Comparison of ENCODE assay signal across 17 cellular contexts in the genomic region with DNA sequence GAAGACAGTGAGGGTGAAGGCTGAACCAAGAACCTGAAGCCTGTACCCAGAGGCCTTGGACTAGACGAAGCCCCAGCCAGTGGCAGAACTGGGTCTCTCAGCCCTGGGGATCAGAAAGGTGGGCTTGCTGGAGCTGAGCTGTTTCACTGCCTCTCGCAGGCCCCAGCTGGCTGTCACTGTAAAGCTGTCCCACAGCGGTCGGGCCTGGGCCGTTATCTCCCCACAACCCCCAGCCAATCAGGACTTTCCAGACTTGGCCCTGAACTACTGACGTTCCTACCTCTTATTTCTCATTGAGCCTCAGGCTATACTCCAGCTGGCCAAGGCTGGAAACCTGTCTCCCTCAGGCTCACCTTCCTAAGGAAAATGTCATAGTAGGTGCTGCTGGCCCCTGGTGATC. TPM values are rescaled to one million over a fixed set of nuclear protein-coding genes. Genes with fewer than 3 reads are reported as not detected.
DNase-seq lines count a peak whose midpoint lies in the region; ATAC-seq and TF ChIP-seq lines count a peak whose summit lies in the region.
"Had no signal": no experiment of that assay in that cellular context is flagged by ENCODE, and none has a peak within 500 bp of the region (broad histone marks: within the 10 kb centered on the region; RNA-seq: fewer than 3 reads in every experiment).

No MANE protein-coding gene starts in this region.

- H3K27me3 ChIP-seq in BLaER1 treated with 17β-estradiol and CSF1 and Interleukin-3, amounts not matched to agents 10 nM and 100 nM: no peaks in the 10 kb centered on the region
- H3K27me3 ChIP-seq in HL-60 (ENCODE audit: insufficient read depth, poor library complexity, severe bottlenecking): no peaks in the 10 kb centered on the region
- H3K27me3 ChIP-seq in naive thymus-derived CD4-positive, alpha-beta T cell (ENCODE audit: control insufficient read depth in 2 of 2, insufficient read depth in 2 of 2, low read length in 2 of 2): no peaks in the 10 kb centered on the region
- H3K27me3 ChIP-seq: ovary, vagina had no signal

- H3K36me3 ChIP-seq in BLaER1 treated with 17β-estradiol and CSF1 and Interleukin-3, amounts not matched to agents 10 nM and 100 nM: peaks cover 57 to 77% (median 69%) of the 10 kb centered on the region in 11 experiments
- H3K36me3 ChIP-seq in naive thymus-derived CD4-positive, alpha-beta T cell (ENCODE audit: control insufficient read depth in 2 of 3, insufficient read depth in 3 of 3, low read length in 3 of 3): peaks cover 13 to 59% (median 14%) of the 10 kb centered on the region in 3 experiments
- H3K36me3 ChIP-seq: ovary had no signal

- POLR2A ChIA-PET in activated CD8-positive, alpha-beta T cell treated with anti-CD3 and anti-CD28 coated beads for 36 hours (lab: Charles Lee): interaction anchor here (0.7 to 7.9 kb wide), 4 partner anchors 11 to 80 kb away, joined by 3 to 28 read pairs (median 10); a partner anchor contains a TSS
- POLR2A ChIA-PET in naive thymus-derived CD4-positive, alpha-beta T cell (lab: Charles Lee): interaction anchor here (0.8 to 25.4 kb wide), 10 partner anchors 12 to 154 kb away, joined by 3 to 1530 read pairs (median 3); a partner anchor contains a TSS

- peaks cover 45% of the 10 kb centered on the region for H3K4me1 Mint-ChIP-seq in activated CD8-positive, alpha-beta T cell treated with anti-CD3 and anti-CD28 coated beads for 36 hours (ENCODE audit: low read depth)
- peaks cover 28 to 59% (median 44%) of the 10 kb centered on the region in 7 donors for H3K4me1 Mint-ChIP-seq in naive thymus-derived CD4-positive, alpha-beta T cell

- peak overlapping the region in 4 of 10 experiments; percentile 9 to 50 (median 17); a peak in 4 of 20 replicates for H3K4me3 ChIP-seq in BLaER1 treated with 17β-estradiol and CSF1 and Interleukin-3, amounts not matched to agents 10 nM and 100 nM
- H3K4me3 ChIP-seq in HL-60 (replicated peaks; ENCODE audit: insufficient read depth, low read length): no peak overlapping the region
- H3K4me3 ChIP-seq in naive thymus-derived CD4-positive, alpha-beta T cell (ENCODE audit: low read length): no peak overlapping the region
- H3K4me3 ChIP-seq: ovary, vagina had no signal

- intact Hi-C loops in activated CD8-positive, alpha-beta T cell treated with anti-CD3 and anti-CD28 coated beads for 36 hours (cut with micrococcal nuclease): no loop called here
- intact Hi-C loops in naive thymus-derived CD4-positive, alpha-beta T cell (cut with micrococcal nuclease): no loop called here

- no peaks in the 10 kb centered on the region for H3K9me3 Mint-ChIP-seq in activated CD8-positive, alpha-beta T cell treated with anti-CD3 and anti-CD28 coated beads for 36 hours
- H3K9me3 Mint-ChIP-seq in naive thymus-derived CD4-positive, alpha-beta T cell: no peaks in the 10 kb centered on the region

- no peak for DNase-seq in HL-60 (ENCODE audit: low read depth in 1 of 2, low spot score in 1 of 2)
- DNase-seq in activated CD8-positive, alpha-beta T cell treated with anti-CD3 and anti-CD28 coated beads for 36 hours: no peak
- DNase-seq in naive thymus-derived CD4-positive, alpha-beta T cell: no peak
- no peak for DNase-seq in DMS53 treated with DMSO at 0.1 percent for 48 hours (lab: John Stamatoyannopoulos, UW; ENCODE audit: unreplicated experiment)
- no peak for DNase-seq in SHP77 treated with DMSO at 0.1 percent for 48 hours (lab: John Stamatoyannopoulos, UW)
- DNase-seq: islet precursor cell; Karpas-422; NCI-H1436; NCI-H446; ovary; small intestine; stimulated activated naive CD4-positive, alpha-beta T cell treated with Interleukin-2 at 50 U/mL for 16 hours had no signal

- H3K9ac ChIP-seq in BLaER1 treated with 17β-estradiol and CSF1 and Interleukin-3, amounts not matched to agents 10 nM and 100 nM: peak overlapping the region; percentile 25 to 98 (median 56); a peak in 18 of 22 replicates

- peak overlapping the region; percentile 66 for H3K27ac Mint-ChIP-seq in activated CD8-positive, alpha-beta T cell treated with anti-CD3 and anti-CD28 coated beads for 36 hours
- H3K27ac Mint-ChIP-seq in naive thymus-derived CD4-positive, alpha-beta T cell: peak overlapping the region; percentile 38 to 94 (median 77)

- no peaks in the 10 kb centered on the region for H3K9me3 ChIP-seq in BLaER1 treated with 17β-estradiol and CSF1 and Interleukin-3, amounts not matched to agents 10 nM and 100 nM (replicated peaks in 1 of 11)
- H3K9me3 ChIP-seq in naive thymus-derived CD4-positive, alpha-beta T cell (ENCODE audit: control insufficient read depth in 2 of 3, low read length in 3 of 3): no peaks in the 10 kb centered on the region
- H3K9me3 ChIP-seq: ovary, vagina had no signal

- peaks cover 42 to 88% (median 73%) of the 10 kb centered on the region in 11 experiments; a peak in 21 of 22 replicates for H4K20me1 ChIP-seq in BLaER1 treated with 17β-estradiol and CSF1 and Interleukin-3, amounts not matched to agents 10 nM and 100 nM

- ATAC-seq in activated CD8-positive, alpha-beta T cell treated with anti-CD3 and anti-CD28 coated beads for 36 hours: no peak
- ATAC-seq in naive thymus-derived CD4-positive, alpha-beta T cell: no peak
- ATAC-seq in GM19023 (IDR thresholded peaks at IDR 0.05; ENCODE audit: unreplicated experiment) (no peak), GM19463 (IDR thresholded peaks at IDR 0.05; ENCODE audit: unreplicated experiment) (no peak)
- ATAC-seq: esophagus mucosa had no signal

- H3K27ac ChIP-seq in BLaER1 treated with 17β-estradiol and CSF1 and Interleukin-3, amounts not matched to agents 10 nM and 100 nM: peak overlapping the region in 6 of 11 experiments; percentile 20 to 47 (median 33); a peak in 4 of 22 replicates
- H3K27ac ChIP-seq in HL-60 (replicated peaks): peak overlapping the region; percentile 21
- H3K27ac ChIP-seq in naive thymus-derived CD4-positive, alpha-beta T cell (ENCODE audit: low read depth, low read length): peak overlapping the region; percentile 75
- H3K27ac ChIP-seq: ovary, vagina had no signal

- no peak for TF ChIP-seq CTCF in HL-60 (IDR thresholded peaks at IDR 0.05; ENCODE audit: insufficient read depth, low read length)
- TF ChIP-seq CTCF in activated CD8-positive, alpha-beta T cell treated with anti-CD3 and anti-CD28 coated beads for 36 hours (IDR thresholded peaks at IDR 0.05): no peak

- peak overlapping the region; percentile 19 for H3K4me3 Mint-ChIP-seq in activated CD8-positive, alpha-beta T cell treated with anti-CD3 and anti-CD28 coated beads for 36 hours
- peak overlapping the region; percentile 14 to 75 (median 51) for H3K4me3 Mint-ChIP-seq in naive thymus-derived CD4-positive, alpha-beta T cell

- peak overlapping the region; percentile 82 to 99 (median 93) for H3K4me2 ChIP-seq in BLaER1 treated with 17β-estradiol and CSF1 and Interleukin-3, amounts not matched to agents 10 nM and 100 nM

- CTCF ChIA-PET in activated CD8-positive, alpha-beta T cell treated with anti-CD3 and anti-CD28 coated beads for 36 hours (lab: Charles Lee): no interaction called here
- CTCF ChIA-PET in naive thymus-derived CD4-positive, alpha-beta T cell (lab: Charles Lee): interaction anchor here (0.6 to 1.0 kb wide), 2 partner anchors 56 to 73 kb away, joined by 3 read pairs; no protein-coding TSS in a partner anchor

- no peaks in the 10 kb centered on the region for H3K27me3 Mint-ChIP-seq in activated CD8-positive, alpha-beta T cell treated with anti-CD3 and anti-CD28 coated beads for 36 hours
- no peaks in the 10 kb centered on the region for H3K27me3 Mint-ChIP-seq in naive thymus-derived CD4-positive, alpha-beta T cell

- peaks cover 42% of the 10 kb centered on the region for H3K36me3 Mint-ChIP-seq in activated CD8-positive, alpha-beta T cell treated with anti-CD3 and anti-CD28 coated beads for 36 hours (ENCODE audit: low read depth)
- peaks cover 0 to 26% (median 0%) of the 10 kb centered on the region in 5 donors for H3K36me3 Mint-ChIP-seq in naive thymus-derived CD4-positive, alpha-beta T cell

- peaks cover 61 to 79% (median 71%) of the 10 kb centered on the region in 10 experiments for H3K4me1 ChIP-seq in BLaER1 treated with 17β-estradiol and CSF1 and Interleukin-3, amounts not matched to agents 10 nM and 100 nM
- peaks cover 36 to 47% of the 10 kb centered on the region in 2 donors for H3K4me1 ChIP-seq in naive thymus-derived CD4-positive, alpha-beta T cell (ENCODE audit: control insufficient read depth in 2 of 2, insufficient read depth in 2 of 2, low read length in 2 of 2)

RNA-seq across cellular contexts. Expression of a gene that starts 4.1 kb away (rescaled TPM):
- total RNA-seq in activated CD8-positive, alpha-beta T cell treated with anti-CD3 and anti-CD28 coated beads for 36 hours: 100 to 1,000 TPM; 249 to 258 TPM
- total RNA-seq in naive thymus-derived CD4-positive, alpha-beta T cell: 100 to 1,000 TPM in 4 of 5 experiments, 10 to 100 TPM in 1; 83.0 to 339 (median 122) TPM
- 100 to 1,000 TPM; 350 to 363 TPM for polyA plus RNA-seq in naive thymus-derived CD4-positive, alpha-beta T cell

RNA-seq across cellular contexts. Expression of a gene that starts 5.8 kb away (rescaled TPM):
- total RNA-seq in activated CD8-positive, alpha-beta T cell treated with anti-CD3 and anti-CD28 coated beads for 36 hours: 10 to 100 TPM; 29.7 to 30.6 TPM
- total RNA-seq in naive thymus-derived CD4-positive, alpha-beta T cell: 10 to 100 TPM; 25.6 to 48.0 (median 45.0) TPM
- 1 to 10 TPM; 6.3 to 7.2 TPM for polyA plus RNA-seq in naive thymus-derived CD4-positive, alpha-beta T cell

RNA-seq across cellular contexts. Expression of a gene that starts 6.3 kb away (rescaled TPM):
- total RNA-seq in activated CD8-positive, alpha-beta T cell treated with anti-CD3 and anti-CD28 coated beads for 36 hours: 100 to 1,000 TPM; 138 to 144 TPM
- total RNA-seq in naive thymus-derived CD4-positive, alpha-beta T cell: 100 to 1,000 TPM; 243 to 425 (median 346) TPM
- 100 to 1,000 TPM; 225 to 366 TPM for polyA plus RNA-seq in naive thymus-derived CD4-positive, alpha-beta T cell

RNA-seq across cellular contexts. Expression of a gene that starts 17.9 kb away (rescaled TPM):
- 1 to 10 TPM; 6.2 to 6.9 TPM for total RNA-seq in activated CD8-positive, alpha-beta T cell treated with anti-CD3 and anti-CD28 coated beads for 36 hours
- 10 to 100 TPM in 2 of 5 experiments, 1 to 10 TPM in 2, under 1 TPM in 1; 0.53 to 14.2 (median 5.1) TPM for total RNA-seq in naive thymus-derived CD4-positive, alpha-beta T cell
- polyA plus RNA-seq in naive thymus-derived CD4-positive, alpha-beta T cell: 1 to 10 TPM in 1 of 2 donors, under 1 TPM in 1; 0.97 to 1.4 TPM

RNA-seq across cellular contexts. Expression of a gene that starts 24.1 kb away (rescaled TPM):
- under 1 TPM; 0.79 to 0.81 TPM for total RNA-seq in activated CD8-positive, alpha-beta T cell treated with anti-CD3 and anti-CD28 coated beads for 36 hours
- 1 to 10 TPM in 2 of 5 experiments, under 1 TPM in 3; 0.32 to 7.8 (median 0.70) TPM for total RNA-seq in naive thymus-derived CD4-positive, alpha-beta T cell
- not detected for polyA plus RNA-seq in naive thymus-derived CD4-positive, alpha-beta T cell

Comparison
In these comparisons a context has a peak if more than half of its experiments do, and no peak if none do; other contexts are left out.
1. H3K27ac ChIP-seq: peak in every context shown above with its lines; median percentile 75 in naive thymus-derived CD4-positive, alpha-beta T cell; 33 in BLaER1 treated with 17β-estradiol and CSF1 and Interleukin-3, amounts not matched to agents 10 nM and 100 nM; 21 in HL-60.